In genomic region chr4:142021761-142022160, GRCh38 we compare ENCODE assay signal across 27 cellular contexts.
A peak's percentile ranks its signal among the peaks of the same experiment; 100 is the strongest.
DNase-seq lines count a peak whose midpoint lies in the region; ATAC-seq, FAIRE-seq and TF ChIP-seq lines count a peak whose summit lies in the region.
"Had no signal": no experiment of that assay in that cellular context is flagged by ENCODE, and none has a peak within 500 bp of the region (broad histone marks: within the 10 kb centered on the region; RNA-seq: fewer than 3 reads in every experiment).

No MANE protein-coding gene starts in this region.

- no peak for FAIRE-seq in pancreas (lab: Jason Lieb, UNC)
- FAIRE-seq: A549, D721Med, GM12878, GM19239, H54 had no signal

- DNase-seq in body of pancreas: peak in 2 of 4 donors; percentile 6 to 34
- DNase-seq in kidney tubule cell (ENCODE audit: low spot score): peak; percentile 42
- no peak for DNase-seq in pancreas
- DNase-seq in vagina (ENCODE audit: extremely low spot score in 2 of 2): no peak
- DNase-seq in heart left ventricle: no peak
- no peak for DNase-seq in activated naive CD8-positive, alpha-beta T cell treated with anti-CD3 and anti-CD28 coated beads, Interleukin-2, amount 50 U/mL, for 24 hours
- DNase-seq: 8988T; AML-193; BE2C; CD4-positive, alpha-beta T cell; CD8-positive, alpha-beta memory T cell; DMS 273 treated with DMSO at 0.1 percent for 48 hours; DMS79; EL; GDM1; GOT3; HFFc6 had no signal

- intact Hi-C loops in body of pancreas (cut with DNase I) (no loop called here), pancreas (cut with DNase I) (no loop called here), vagina (cut with DNase I) (no loop called here), heart left ventricle (cut with DNase I) (no loop called here)

- no peak overlapping the region for H3K27ac Mint-ChIP-seq in activated naive CD8-positive, alpha-beta T cell treated with anti-CD3 and anti-CD28 coated beads, Interleukin-2, amount 50 U/mL, for 24 hours
- H3K27ac Mint-ChIP-seq: CD14-positive monocyte; CD4-positive, alpha-beta T cell; HFFc6 had no signal

- H3K27ac ChIP-seq in 22Rv1: peak overlapping the region; percentile 17; the same call in 1 of the 2 replicates
- H3K27ac ChIP-seq in body of pancreas: peak overlapping the region; percentile 12 to 60 (median 32)
- peak overlapping the region in 1 of 4 donors; percentile 2 for H3K27ac ChIP-seq in pancreas
- H3K27ac ChIP-seq in vagina: no peak overlapping the region
- H3K27ac ChIP-seq in heart left ventricle: no peak overlapping the region
- H3K27ac ChIP-seq: A549; BLaER1 treated with 17β-estradiol and CSF1 and Interleukin-3, amounts not matched to agents 10 nM and 100 nM had no signal

- ATAC-seq in body of pancreas (peak; percentile 75), pancreas (peak; percentile 83 to 87 (median 84)), heart left ventricle (no peak), GM21515 (IDR thresholded peaks at IDR 0.05; ENCODE audit: unreplicated experiment) (no peak)
- no peak for ATAC-seq in activated naive CD8-positive, alpha-beta T cell treated with anti-CD3 and anti-CD28 coated beads, Interleukin-2, amount 50 U/mL, for 24 hours
- ATAC-seq: A549, GM12878 had no signal

- H3K4me3 ChIP-seq in body of pancreas: no peak overlapping the region
- H3K4me3 ChIP-seq in pancreas: no peak overlapping the region
- H3K4me3 ChIP-seq in vagina: no peak overlapping the region
- no peak overlapping the region for H3K4me3 ChIP-seq in heart left ventricle
- H3K4me3 ChIP-seq: A549; BLaER1 treated with 17β-estradiol and CSF1 and Interleukin-3, amounts not matched to agents 10 nM and 100 nM; GM12878; HAP-1 had no signal

- H3K27me3 Mint-ChIP-seq in activated naive CD8-positive, alpha-beta T cell treated with anti-CD3 and anti-CD28 coated beads, Interleukin-2, amount 50 U/mL, for 24 hours: no peaks in the 10 kb centered on the region
- H3K27me3 Mint-ChIP-seq: CD4-positive, alpha-beta T cell had no signal

- peaks cover 2% of the 10 kb centered on the region for H3K4me1 Mint-ChIP-seq in activated naive CD8-positive, alpha-beta T cell treated with anti-CD3 and anti-CD28 coated beads, Interleukin-2, amount 50 U/mL, for 24 hours
- H3K4me1 Mint-ChIP-seq: CD14-positive monocyte; CD8-positive, alpha-beta memory T cell had no signal

- H3K27me3 ChIP-seq in body of pancreas (no peaks in the 10 kb centered on the region), pancreas (no peaks in the 10 kb centered on the region), vagina (no peaks in the 10 kb centered on the region), heart left ventricle (no peaks in the 10 kb centered on the region)
- H3K27me3 ChIP-seq: BE2C; BLaER1 treated with 17β-estradiol and CSF1 and Interleukin-3, amounts not matched to agents 10 nM and 100 nM had no signal

- TF ChIP-seq CTCF in 22Rv1 (IDR thresholded peaks at IDR 0.05): no peak
- TF ChIP-seq CTCF in body of pancreas (IDR thresholded peaks at IDR 0.05): no peak
- no peak for TF ChIP-seq CTCF in pancreas (IDR thresholded peaks at IDR 0.05)
- TF ChIP-seq CTCF in vagina (IDR thresholded peaks at IDR 0.05): no peak
- no peak for TF ChIP-seq CTCF in heart left ventricle (IDR thresholded peaks at IDR 0.05)

- no peaks in the 10 kb centered on the region for H3K36me3 ChIP-seq in body of pancreas (replicated peaks in 1 of 2; ENCODE audit: insufficient read depth in 1 of 2, low read depth in 2 of 2)
- H3K36me3 ChIP-seq in pancreas: no peaks in the 10 kb centered on the region
- no peaks in the 10 kb centered on the region for H3K36me3 ChIP-seq in vagina
- H3K36me3 ChIP-seq in heart left ventricle: no peaks in the 10 kb centered on the region
- H3K36me3 ChIP-seq: BE2C; BLaER1 treated with 17β-estradiol and CSF1 and Interleukin-3, amounts not matched to agents 10 nM and 100 nM; HAP-1 had no signal

- H3K36me3 Mint-ChIP-seq in activated naive CD8-positive, alpha-beta T cell treated with anti-CD3 and anti-CD28 coated beads, Interleukin-2, amount 50 U/mL, for 24 hours (ENCODE audit: low read depth): no peaks in the 10 kb centered on the region
- H3K36me3 Mint-ChIP-seq: CD14-positive monocyte had no signal

- H3K9me3 ChIP-seq in body of pancreas (no peaks in the 10 kb centered on the region), pancreas (no peaks in the 10 kb centered on the region), vagina (no peaks in the 10 kb centered on the region), heart left ventricle (no peaks in the 10 kb centered on the region)
- H3K9me3 ChIP-seq: A549; BE2C; BLaER1 treated with 17β-estradiol and CSF1 and Interleukin-3, amounts not matched to agents 10 nM and 100 nM; HAP-1 had no signal

- TF ChIP-seq POLR2A in body of pancreas (IDR thresholded peaks at IDR 0.05): no peak
- no peak for TF ChIP-seq POLR2A in vagina (IDR thresholded peaks at IDR 0.05)
- TF ChIP-seq POLR2A in heart left ventricle (IDR thresholded peaks at IDR 0.05): no peak

- H3K4me1 ChIP-seq in body of pancreas: peaks cover 21% of the 10 kb centered on the region
- peaks cover 0 to 7% (median 4%) of the 10 kb centered on the region in 3 donors for H3K4me1 ChIP-seq in pancreas
- H3K4me1 ChIP-seq in vagina: no peaks in the 10 kb centered on the region
- H3K4me1 ChIP-seq in heart left ventricle: no peaks in the 10 kb centered on the region
- H3K4me1 ChIP-seq: BE2C; BLaER1 treated with 17β-estradiol and CSF1 and Interleukin-3, amounts not matched to agents 10 nM and 100 nM; HAP-1 had no signal

- 62 to 67% methylated on average over 2 of the region's 2 CpGs for WGBS in body of pancreas, 2 donors
- 71 to 72% methylated on average over 2 of the region's 2 CpGs for WGBS in pancreas, 2 donors
- WGBS in heart left ventricle, 4 donors: 70 to 80% (median 74%) methylated on average over 2 of the region's 2 CpGs

- H3K9me3 Mint-ChIP-seq in activated naive CD8-positive, alpha-beta T cell treated with anti-CD3 and anti-CD28 coated beads, Interleukin-2, amount 50 U/mL, for 24 hours: peaks cover 4% of the 10 kb centered on the region
- H3K9me3 Mint-ChIP-seq: CD4-positive, alpha-beta T cell; CD8-positive, alpha-beta memory T cell; HFFc6 had no signal

- H3K4me3 Mint-ChIP-seq in activated naive CD8-positive, alpha-beta T cell treated with anti-CD3 and anti-CD28 coated beads, Interleukin-2, amount 50 U/mL, for 24 hours: no peak overlapping the region
- H3K4me3 Mint-ChIP-seq: CD14-positive monocyte; CD4-positive, alpha-beta T cell; CD8-positive, alpha-beta memory T cell; HFFc6 had no signal

Comparison
In these comparisons a context has a peak if more than half of its experiments do, and no peak if none do; other contexts are left out.
1. H3K27ac ChIP-seq: peak in 22Rv1 (single experiment) and body of pancreas (4 of 4); none in vagina (single experiment) and heart left ventricle (0 of 12).
2. ATAC-seq: peak in body of pancreas (single experiment) and pancreas (4 of 4); none in heart left ventricle (0 of 4), activated naive CD8-positive, alpha-beta T cell treated with anti-CD3 and anti-CD28 coated beads, Interleukin-2, amount 50 U/mL, for 24 hours (single experiment) and GM21515 (single experiment).